Comparison of ENCODE assay signal across 1 cellular context in the genomic region with DNA sequence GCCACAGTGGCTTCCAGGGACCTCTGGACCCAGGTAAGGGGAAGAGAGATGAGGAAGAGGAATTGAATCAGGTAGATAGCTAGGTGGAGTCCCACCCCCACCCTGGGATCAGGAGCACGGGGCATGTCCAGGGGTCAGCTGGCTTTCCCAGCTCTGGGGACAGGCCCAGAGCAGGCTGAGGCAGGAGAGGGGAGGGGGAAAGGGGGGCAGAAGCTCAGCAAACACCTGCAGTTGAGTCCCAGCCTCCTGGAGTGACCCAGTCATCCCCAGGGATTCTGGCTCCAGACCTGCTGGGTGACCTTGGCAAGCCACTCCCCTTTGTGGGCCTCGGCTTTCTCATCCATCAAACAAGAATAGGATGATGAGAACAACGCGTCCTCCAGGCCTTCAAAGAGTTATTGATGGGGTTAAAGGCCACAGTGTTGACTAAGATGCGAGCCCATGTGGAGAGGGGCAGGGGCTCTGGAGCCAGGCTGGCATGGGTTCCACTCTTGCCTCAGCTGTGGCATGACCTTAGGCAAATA.
A peak's percentile ranks its signal among the peaks of the same experiment; 100 is the strongest.
TF ChIP-seq lines count a peak whose summit lies in the region.

No MANE protein-coding gene starts in this region.

TF ChIP-seq in HepG2, 621 proteins besides CTCF, POLR2A, EP300 and RAD21 (continued from another document and continues in another):
- TF ChIP-seq, protein P1, sequence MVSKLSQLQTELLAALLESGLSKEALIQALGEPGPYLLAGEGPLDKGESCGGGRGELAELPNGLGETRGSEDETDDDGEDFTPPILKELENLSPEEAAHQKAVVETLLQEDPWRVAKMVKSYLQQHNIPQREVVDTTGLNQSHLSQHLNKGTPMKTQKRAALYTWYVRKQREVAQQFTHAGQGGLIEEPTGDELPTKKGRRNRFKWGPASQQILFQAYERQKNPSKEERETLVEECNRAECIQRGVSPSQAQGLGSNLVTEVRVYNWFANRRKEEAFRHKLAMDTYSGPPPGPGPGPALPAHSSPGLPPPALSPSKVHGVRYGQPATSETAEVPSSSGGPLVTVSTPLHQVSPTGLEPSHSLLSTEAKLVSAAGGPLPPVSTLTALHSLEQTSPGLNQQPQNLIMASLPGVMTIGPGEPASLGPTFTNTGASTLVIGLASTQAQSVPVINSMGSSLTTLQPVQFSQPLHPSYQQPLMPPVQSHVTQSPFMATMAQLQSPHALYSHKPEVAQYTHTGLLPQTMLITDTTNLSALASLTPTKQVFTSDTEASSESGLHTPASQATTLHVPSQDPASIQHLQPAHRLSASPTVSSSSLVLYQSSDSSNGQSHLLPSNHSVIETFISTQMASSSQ (IDR thresholded peaks at IDR 0.05; ENCODE audit: low read depth), result peak; percentile 62; the same call in 1 of the 2 replicates
- TF ChIP-seq, protein P1 (CRISPR knock-in tag; IDR thresholded peaks at IDR 0.05; ENCODE audit: borderline replicate concordance), result peak; percentile 53; the same call in 1 of the 2 replicates
- no peak for TF ChIP-seq CBX2 (IDR thresholded peaks at IDR 0.05; ENCODE audit: low read depth, low read length)
- no peak for TF ChIP-seq CBX2 (CRISPR knock-in tag; IDR thresholded peaks at IDR 0.05; ENCODE audit: low read depth)
- TF ChIP-seq, protein P2, sequence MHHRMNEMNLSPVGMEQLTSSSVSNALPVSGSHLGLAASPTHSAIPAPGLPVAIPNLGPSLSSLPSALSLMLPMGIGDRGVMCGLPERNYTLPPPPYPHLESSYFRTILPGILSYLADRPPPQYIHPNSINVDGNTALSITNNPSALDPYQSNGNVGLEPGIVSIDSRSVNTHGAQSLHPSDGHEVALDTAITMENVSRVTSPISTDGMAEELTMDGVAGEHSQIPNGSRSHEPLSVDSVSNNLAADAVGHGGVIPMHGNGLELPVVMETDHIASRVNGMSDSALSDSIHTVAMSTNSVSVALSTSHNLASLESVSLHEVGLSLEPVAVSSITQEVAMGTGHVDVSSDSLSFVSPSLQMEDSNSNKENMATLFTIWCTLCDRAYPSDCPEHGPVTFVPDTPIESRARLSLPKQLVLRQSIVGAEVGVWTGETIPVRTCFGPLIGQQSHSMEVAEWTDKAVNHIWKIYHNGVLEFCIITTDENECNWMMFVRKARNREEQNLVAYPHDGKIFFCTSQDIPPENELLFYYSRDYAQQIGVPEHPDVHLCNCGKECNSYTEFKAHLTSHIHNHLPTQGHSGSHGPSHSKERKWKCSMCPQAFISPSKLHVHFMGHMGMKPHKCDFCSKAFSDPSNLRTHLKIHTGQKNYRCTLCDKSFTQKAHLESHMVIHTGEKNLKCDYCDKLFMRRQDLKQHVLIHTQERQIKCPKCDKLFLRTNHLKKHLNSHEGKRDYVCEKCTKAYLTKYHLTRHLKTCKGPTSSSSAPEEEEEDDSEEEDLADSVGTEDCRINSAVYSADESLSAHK (CRISPR knock-in tag; IDR thresholded peaks at IDR 0.05; ENCODE audit: borderline replicate concordance), result no peak
- peak; percentile 50; the same call in 1 of the 2 replicates for TF ChIP-seq HDAC1 (CRISPR knock-in tag; IDR thresholded peaks at IDR 0.05)
- no peak for TF ChIP-seq MAFF (IDR thresholded peaks at IDR 0.05; ENCODE audit: low read depth, low read length)
- peak; percentile 65; the same call in 1 of the 2 replicates for TF ChIP-seq HNF4G (IDR thresholded peaks at IDR 0.05; ENCODE audit: borderline replicate concordance, low read depth, low read length)
- peak; percentile 72; the same call in 1 of the 2 replicates for TF ChIP-seq HNF4G (CRISPR knock-in tag; IDR thresholded peaks at IDR 0.05; ENCODE audit: borderline replicate concordance, low read depth)
- TF ChIP-seq ZMYM3 (CRISPR knock-in tag; IDR thresholded peaks at IDR 0.05), result peak; percentile 43; the same call in 1 of the 2 replicates
- TF ChIP-seq, protein P3, sequence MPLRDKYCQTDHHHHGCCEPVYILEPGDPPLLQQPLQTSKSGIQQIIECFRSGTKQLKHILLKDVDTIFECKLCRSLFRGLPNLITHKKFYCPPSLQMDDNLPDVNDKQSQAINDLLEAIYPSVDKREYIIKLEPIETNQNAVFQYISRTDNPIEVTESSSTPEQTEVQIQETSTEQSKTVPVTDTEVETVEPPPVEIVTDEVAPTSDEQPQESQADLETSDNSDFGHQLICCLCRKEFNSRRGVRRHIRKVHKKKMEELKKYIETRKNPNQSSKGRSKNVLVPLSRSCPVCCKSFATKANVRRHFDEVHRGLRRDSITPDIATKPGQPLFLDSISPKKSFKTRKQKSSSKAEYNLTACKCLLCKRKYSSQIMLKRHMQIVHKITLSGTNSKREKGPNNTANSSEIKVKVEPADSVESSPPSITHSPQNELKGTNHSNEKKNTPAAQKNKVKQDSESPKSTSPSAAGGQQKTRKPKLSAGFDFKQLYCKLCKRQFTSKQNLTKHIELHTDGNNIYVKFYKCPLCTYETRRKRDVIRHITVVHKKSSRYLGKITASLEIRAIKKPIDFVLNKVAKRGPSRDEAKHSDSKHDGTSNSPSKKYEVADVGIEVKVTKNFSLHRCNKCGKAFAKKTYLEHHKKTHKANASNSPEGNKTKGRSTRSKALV (CRISPR knock-in tag; IDR thresholded peaks at IDR 0.05), result no peak
- TF ChIP-seq, protein P4, sequence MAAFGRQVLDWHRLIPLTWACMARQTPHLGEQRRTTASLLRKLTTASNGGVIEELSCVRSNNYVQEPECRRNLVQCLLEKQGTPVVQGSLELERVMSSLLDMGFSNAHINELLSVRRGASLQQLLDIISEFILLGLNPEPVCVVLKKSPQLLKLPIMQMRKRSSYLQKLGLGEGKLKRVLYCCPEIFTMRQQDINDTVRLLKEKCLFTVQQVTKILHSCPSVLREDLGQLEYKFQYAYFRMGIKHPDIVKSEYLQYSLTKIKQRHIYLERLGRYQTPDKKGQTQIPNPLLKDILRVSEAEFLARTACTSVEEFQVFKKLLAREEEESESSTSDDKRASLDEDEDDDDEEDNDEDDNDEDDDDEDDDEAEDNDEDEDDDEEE (CRISPR knock-in tag; IDR thresholded peaks at IDR 0.05), result no peak
- 0 out of 2 replicates have a peak, but pooled peaks have one; percentile 18 for TF ChIP-seq KAT8 (CRISPR knock-in tag; IDR thresholded peaks at IDR 0.05)
- TF ChIP-seq, protein P5, sequence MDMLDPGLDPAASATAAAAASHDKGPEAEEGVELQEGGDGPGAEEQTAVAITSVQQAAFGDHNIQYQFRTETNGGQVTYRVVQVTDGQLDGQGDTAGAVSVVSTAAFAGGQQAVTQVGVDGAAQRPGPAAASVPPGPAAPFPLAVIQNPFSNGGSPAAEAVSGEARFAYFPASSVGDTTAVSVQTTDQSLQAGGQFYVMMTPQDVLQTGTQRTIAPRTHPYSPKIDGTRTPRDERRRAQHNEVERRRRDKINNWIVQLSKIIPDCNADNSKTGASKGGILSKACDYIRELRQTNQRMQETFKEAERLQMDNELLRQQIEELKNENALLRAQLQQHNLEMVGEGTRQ (IDR thresholded peaks at IDR 0.05; ENCODE audit: low read depth, low read length), result no peak
- TF ChIP-seq, protein P5 (CRISPR knock-in tag; IDR thresholded peaks at IDR 0.05; ENCODE audit: borderline replicate concordance), result no peak
- no peak for TF ChIP-seq MATR3 (CRISPR knock-in tag; IDR thresholded peaks at IDR 0.05)
- peak; percentile 64; the same call in 1 of the 2 replicates for TF ChIP-seq MED1 (CRISPR knock-in tag; IDR thresholded peaks at IDR 0.05)
- TF ChIP-seq GFI1 (CRISPR knock-in tag; IDR thresholded peaks at IDR 0.05; ENCODE audit: borderline replicate concordance), result peak; percentile 32
- TF ChIP-seq KLF6 (CRISPR knock-in tag; IDR thresholded peaks at IDR 0.05), result no peak
- no peak for TF ChIP-seq NFE2L1 (CRISPR knock-in tag; IDR thresholded peaks at IDR 0.05; ENCODE audit: borderline replicate concordance)
- TF ChIP-seq BRD4 (CRISPR knock-in tag; IDR thresholded peaks at IDR 0.05), result no peak
- no peak for TF ChIP-seq HDAC6 (IDR thresholded peaks at IDR 0.05; ENCODE audit: low read depth, low read length)
- TF ChIP-seq SPEN (CRISPR knock-in tag; IDR thresholded peaks at IDR 0.05; ENCODE audit: low read depth), result peak; percentile 61; the same call in 1 of the 2 replicates
- no peak for TF ChIP-seq NFYB (CRISPR knock-in tag; IDR thresholded peaks at IDR 0.05)
- TF ChIP-seq RCOR2 (CRISPR knock-in tag; IDR thresholded peaks at IDR 0.05), result peak; percentile 61
- peak; percentile 58; the same call in 1 of the 2 replicates for TF ChIP-seq ZNF556 (CRISPR knock-in tag; IDR thresholded peaks at IDR 0.05; ENCODE audit: borderline replicate concordance)
- TF ChIP-seq MXI1 (IDR thresholded peaks at IDR 0.05; ENCODE audit: borderline replicate concordance, low read depth, low read length), result peak; percentile 72; the same call in 1 of the 3 replicates
- TF ChIP-seq ZNF367 (CRISPR knock-in tag; IDR thresholded peaks at IDR 0.05; ENCODE audit: borderline replicate concordance), result no peak
- peak; percentile 64; the same call in 1 of the 2 replicates for TF ChIP-seq THAP11 (CRISPR knock-in tag; IDR thresholded peaks at IDR 0.05)
- TF ChIP-seq TP53 (CRISPR knock-in tag; conservative IDR thresholded peaks at IDR 0.05), result no peak
- no peak for TF ChIP-seq CC2D1A (CRISPR knock-in tag; IDR thresholded peaks at IDR 0.05)
- TF ChIP-seq, protein P6, sequence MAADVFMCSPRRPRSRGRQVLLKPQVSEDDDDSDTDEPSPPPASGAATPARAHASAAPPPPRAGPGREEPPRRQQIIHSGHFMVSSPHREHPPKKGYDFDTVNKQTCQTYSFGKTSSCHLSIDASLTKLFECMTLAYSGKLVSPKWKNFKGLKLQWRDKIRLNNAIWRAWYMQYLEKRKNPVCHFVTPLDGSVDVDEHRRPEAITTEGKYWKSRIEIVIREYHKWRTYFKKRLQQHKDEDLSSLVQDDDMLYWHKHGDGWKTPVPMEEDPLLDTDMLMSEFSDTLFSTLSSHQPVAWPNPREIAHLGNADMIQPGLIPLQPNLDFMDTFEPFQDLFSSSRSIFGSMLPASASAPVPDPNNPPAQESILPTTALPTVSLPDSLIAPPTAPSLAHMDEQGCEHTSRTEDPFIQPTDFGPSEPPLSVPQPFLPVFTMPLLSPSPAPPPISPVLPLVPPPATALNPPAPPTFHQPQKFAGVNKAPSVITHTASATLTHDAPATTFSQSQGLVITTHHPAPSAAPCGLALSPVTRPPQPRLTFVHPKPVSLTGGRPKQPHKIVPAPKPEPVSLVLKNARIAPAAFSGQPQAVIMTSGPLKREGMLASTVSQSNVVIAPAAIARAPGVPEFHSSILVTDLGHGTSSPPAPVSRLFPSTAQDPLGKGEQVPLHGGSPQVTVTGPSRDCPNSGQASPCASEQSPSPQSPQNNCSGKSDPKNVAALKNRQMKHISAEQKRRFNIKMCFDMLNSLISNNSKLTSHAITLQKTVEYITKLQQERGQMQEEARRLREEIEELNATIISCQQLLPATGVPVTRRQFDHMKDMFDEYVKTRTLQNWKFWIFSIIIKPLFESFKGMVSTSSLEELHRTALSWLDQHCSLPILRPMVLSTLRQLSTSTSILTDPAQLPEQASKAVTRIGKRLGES (CRISPR knock-in tag; IDR thresholded peaks at IDR 0.05; ENCODE audit: borderline replicate concordance), result no peak
- no peak for TF ChIP-seq NRL (CRISPR knock-in tag; IDR thresholded peaks at IDR 0.05; ENCODE audit: borderline replicate concordance)
- TF ChIP-seq REL (CRISPR knock-in tag; conservative IDR thresholded peaks at IDR 0.05), result no peak
- no peak for TF ChIP-seq ELF1 (CRISPR knock-in tag; IDR thresholded peaks at IDR 0.05)
- peak; percentile 6; the same call in 1 of the 2 replicates for TF ChIP-seq REPIN1 (CRISPR knock-in tag; IDR thresholded peaks at IDR 0.05; ENCODE audit: borderline replicate concordance, low read depth)
- peak; percentile 80 for TF ChIP-seq ZNF644 (CRISPR knock-in tag; IDR thresholded peaks at IDR 0.05; ENCODE audit: low read depth)
- TF ChIP-seq PHF21A (CRISPR knock-in tag; IDR thresholded peaks at IDR 0.05), result peak; percentile 87; the same call in 1 of the 2 replicates
- no peak for TF ChIP-seq ZSCAN20 (CRISPR knock-in tag; IDR thresholded peaks at IDR 0.05; ENCODE audit: borderline replicate concordance)
- no peak for TF ChIP-seq TGIF2 (CRISPR knock-in tag; IDR thresholded peaks at IDR 0.05)
- TF ChIP-seq, protein P7, sequence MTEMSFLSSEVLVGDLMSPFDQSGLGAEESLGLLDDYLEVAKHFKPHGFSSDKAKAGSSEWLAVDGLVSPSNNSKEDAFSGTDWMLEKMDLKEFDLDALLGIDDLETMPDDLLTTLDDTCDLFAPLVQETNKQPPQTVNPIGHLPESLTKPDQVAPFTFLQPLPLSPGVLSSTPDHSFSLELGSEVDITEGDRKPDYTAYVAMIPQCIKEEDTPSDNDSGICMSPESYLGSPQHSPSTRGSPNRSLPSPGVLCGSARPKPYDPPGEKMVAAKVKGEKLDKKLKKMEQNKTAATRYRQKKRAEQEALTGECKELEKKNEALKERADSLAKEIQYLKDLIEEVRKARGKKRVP (CRISPR knock-in tag; IDR thresholded peaks at IDR 0.05), result peak in 1 of 2 experiments; percentile 61; a peak in 1 of 4 replicates
- peak; percentile 11; the same call in 1 of the 2 replicates for TF ChIP-seq ZNF777 (CRISPR knock-in tag; IDR thresholded peaks at IDR 0.05)
- TF ChIP-seq TOPORS (CRISPR knock-in tag; IDR thresholded peaks at IDR 0.05), result peak; percentile 69; the same call in 1 of the 2 replicates
